Comparison of ENCODE assay signal across 29 cellular contexts in genomic region chr10:114474989-114475388, GRCh38.
DNase-seq lines count a peak whose midpoint lies in the region; ATAC-seq and TF ChIP-seq lines count a peak whose summit lies in the region.
"Had no signal": no experiment of that assay in that cellular context is flagged by ENCODE, and none has a peak within 500 bp of the region (broad histone marks: within the 10 kb centered on the region; RNA-seq: fewer than 3 reads in every experiment).

No MANE protein-coding gene starts in this region.

- ATAC-seq in activated CD4-positive, alpha-beta T cell treated with anti-CD3 and anti-CD28 coated beads for 36 hours = no peak
- ATAC-seq in heart right ventricle = no peak
- no peak for ATAC-seq in Right ventricle myocardium superior (ENCODE audit: poor library complexity)
- ATAC-seq in gastrocnemius medialis = no peak
- ATAC-seq: gastroesophageal sphincter had no signal

- DNase-seq in activated CD4-positive, alpha-beta T cell treated with anti-CD3 and anti-CD28 coated beads for 36 hours = no peak
- DNase-seq in activated CD4-positive, alpha-beta T cell treated with anti-CD3 and anti-CD28 coated beads, Interleukin-2, amount 50 U/mL, for 4 hours = no peak
- DNase-seq in heart right ventricle (no peak), Right ventricle myocardium superior (no peak), gastrocnemius medialis (no peak), NCI-H1048 (lab: John Stamatoyannopoulos, UW) (no peak)
- DNase-seq in activated naive CD8-positive, alpha-beta T cell treated with anti-CD3 and anti-CD28 coated beads for 36 hours = no peak
- no peak for DNase-seq in effector memory CD4-positive, alpha-beta T cell
- DNase-seq: 8988T; activated CD8-positive, alpha-beta memory T cell treated with anti-CD3 and anti-CD28 coated beads, Interleukin-2, amount 50 U/mL, for 48 hours; activated effector memory CD4-positive, alpha-beta T cell treated with Interleukin-2 at 50 U/mL for 16 hours; amniotic stem cell; hippocampal formation; immature natural killer cell; left cardiac atrium; mammary epithelial cell; NCI-H146; NCI-H2107; NCI-H345; NCI-H69; ovary; Peyer's patch; SIG-M5; stomach; uterus had no signal

- peaks cover 0 to 48% (median 1%) of the 10 kb centered on the region in 9 donors for H3K36me3 ChIP-seq in heart right ventricle
- H3K36me3 ChIP-seq in gastrocnemius medialis = no peaks in the 10 kb centered on the region
- peaks cover 8% of the 10 kb centered on the region for H3K36me3 ChIP-seq in effector memory CD4-positive, alpha-beta T cell (ENCODE audit: control insufficient read depth, insufficient read depth, low read length)
- H3K36me3 ChIP-seq: ovary, Peyer's patch, uterus had no signal

- CTCF ChIA-PET in activated CD4-positive, alpha-beta T cell treated with anti-CD3 and anti-CD28 coated beads for 36 hours (lab: Charles Lee) = interaction anchor here (0.9 to 8.1 kb wide), 3 partner anchors 12 to 77 kb away, joined by 3 to 69 read pairs (median 68); no protein-coding TSS in a partner anchor

- no peaks in the 10 kb centered on the region for H3K9me3 Mint-ChIP-seq in activated CD4-positive, alpha-beta T cell treated with anti-CD3 and anti-CD28 coated beads for 36 hours (ENCODE audit: low read depth)
- H3K9me3 Mint-ChIP-seq in activated naive CD8-positive, alpha-beta T cell treated with anti-CD3 and anti-CD28 coated beads for 36 hours = no peaks in the 10 kb centered on the region
- H3K9me3 Mint-ChIP-seq: brain, immature natural killer cell had no signal

- 46 to 71% methylated on average over 5 of the region's 5 CpGs for WGBS in heart right ventricle, 2 donors

- intact Hi-C loops in activated CD4-positive, alpha-beta T cell treated with anti-CD3 and anti-CD28 coated beads for 36 hours (cut with DNase I, micrococcal nuclease) = loop anchor here (5.0 to 10.0 kb wide), 4 partner anchors 152 to 460 kb away; partner anchors contain the start of gene TRUB1 (in 1 of the 2)
- intact Hi-C loops in heart right ventricle (cut with DNase I) (loop anchor here (5.0 to 10.0 kb wide), 13 partner anchors 52 to 657 kb away; partner anchors contain the start of gene FHIP2A (in 3 of the 10)), Right ventricle myocardium superior (cut with DNase I) (loop anchor here (5.0 to 10.0 kb wide), 2 partner anchors 67 to 300 kb away; no protein-coding TSS in a partner anchor), gastrocnemius medialis (cut with DNase I; ENCODE audit: low total_unique reads) (loop anchor here (5.0 to 10.0 kb wide), 3 partner anchors 157 to 650 kb away; no protein-coding TSS in a partner anchor)

- no peaks in the 10 kb centered on the region for H3K27me3 ChIP-seq in heart right ventricle
- H3K27me3 ChIP-seq in gastrocnemius medialis = no peaks in the 10 kb centered on the region
- H3K27me3 ChIP-seq in effector memory CD4-positive, alpha-beta T cell (replicated peaks; ENCODE audit: control insufficient read depth, insufficient read depth, low read length, poor library complexity, severe bottlenecking) = no peaks in the 10 kb centered on the region
- H3K27me3 ChIP-seq: gastroesophageal sphincter, ovary, Peyer's patch, stomach, uterus had no signal

- H3K27ac ChIP-seq in heart right ventricle (peak overlapping the region in 7 of 10 donors; percentile 9 to 63 (median 42)), gastrocnemius medialis (peak overlapping the region; percentile 74 to 80 (median 78))
- H3K27ac ChIP-seq in effector memory CD4-positive, alpha-beta T cell (ENCODE audit: insufficient read depth, low read length, poor library complexity, severe bottlenecking) = no peak overlapping the region
- H3K27ac ChIP-seq: C4-2B, ovary, Peyer's patch, skin epidermis had no signal

- H3K9me3 ChIP-seq in heart right ventricle = no peaks in the 10 kb centered on the region
- no peaks in the 10 kb centered on the region for H3K9me3 ChIP-seq in gastrocnemius medialis
- H3K9me3 ChIP-seq in effector memory CD4-positive, alpha-beta T cell (ENCODE audit: control insufficient read depth, low read length) = no peaks in the 10 kb centered on the region
- H3K9me3 ChIP-seq: gastroesophageal sphincter, ovary, Peyer's patch, stomach, uterus had no signal

- peaks cover 48% of the 10 kb centered on the region for H3K4me1 Mint-ChIP-seq in activated CD4-positive, alpha-beta T cell treated with anti-CD3 and anti-CD28 coated beads for 36 hours
- peaks cover 48% of the 10 kb centered on the region for H3K4me1 Mint-ChIP-seq in activated naive CD8-positive, alpha-beta T cell treated with anti-CD3 and anti-CD28 coated beads for 36 hours

- no peak for TF ChIP-seq POLR2A in gastrocnemius medialis (IDR thresholded peaks at IDR 0.05)

- no peak overlapping the region for H3K4me3 ChIP-seq in heart right ventricle
- no peak overlapping the region for H3K4me3 ChIP-seq in gastrocnemius medialis
- no peak overlapping the region for H3K4me3 ChIP-seq in effector memory CD4-positive, alpha-beta T cell (ENCODE audit: insufficient read depth, low read depth, low read length, poor library complexity, severe bottlenecking)
- H3K4me3 ChIP-seq: gastroesophageal sphincter, ovary, Peyer's patch, skin epidermis, stomach, uterus had no signal

- POLR2A ChIA-PET in activated CD4-positive, alpha-beta T cell treated with anti-CD3 and anti-CD28 coated beads for 36 hours (lab: Charles Lee) = no interaction called here

- H3K36me3 Mint-ChIP-seq in activated CD4-positive, alpha-beta T cell treated with anti-CD3 and anti-CD28 coated beads for 36 hours (ENCODE audit: low read depth) = peaks cover 16% of the 10 kb centered on the region
- peaks cover 17% of the 10 kb centered on the region for H3K36me3 Mint-ChIP-seq in activated naive CD8-positive, alpha-beta T cell treated with anti-CD3 and anti-CD28 coated beads for 36 hours

- TF ChIP-seq CTCF in heart right ventricle (IDR thresholded peaks at IDR 0.05) (no peak), gastrocnemius medialis (IDR thresholded peaks at IDR 0.05 in 4 of 5, conservative IDR thresholded peaks at IDR 0.05 in 1 of 5) (no peak)

- peak overlapping the region; percentile 37 for H3K27ac Mint-ChIP-seq in activated CD4-positive, alpha-beta T cell treated with anti-CD3 and anti-CD28 coated beads for 36 hours
- H3K27ac Mint-ChIP-seq in activated naive CD8-positive, alpha-beta T cell treated with anti-CD3 and anti-CD28 coated beads for 36 hours = peak overlapping the region; percentile 62

- H3K4me1 ChIP-seq in heart right ventricle = peaks cover 0 to 82% (median 28%) of the 10 kb centered on the region in 9 donors
- peaks cover 25 to 62% of the 10 kb centered on the region in 2 donors for H3K4me1 ChIP-seq in gastrocnemius medialis
- H3K4me1 ChIP-seq in effector memory CD4-positive, alpha-beta T cell (ENCODE audit: control insufficient read depth, insufficient read depth, low read length, poor library complexity, severe bottlenecking) = peaks cover 7% of the 10 kb centered on the region

- no peak overlapping the region for H3K4me3 Mint-ChIP-seq in activated CD4-positive, alpha-beta T cell treated with anti-CD3 and anti-CD28 coated beads for 36 hours
- H3K4me3 Mint-ChIP-seq in activated naive CD8-positive, alpha-beta T cell treated with anti-CD3 and anti-CD28 coated beads for 36 hours = no peak overlapping the region
- H3K4me3 Mint-ChIP-seq: brain, immature natural killer cell had no signal

- in situ Hi-C loops in gastrocnemius medialis (cut with MboI; ENCODE audit: low sequenced_read_pairs in 4 of 4) = loop anchor here in 3 of 4 donors (5.0 to 25.0 kb wide), 5 partner anchors 72 to 662 kb away; no protein-coding TSS in a partner anchor

- H3K27me3 Mint-ChIP-seq in activated CD4-positive, alpha-beta T cell treated with anti-CD3 and anti-CD28 coated beads for 36 hours = no peaks in the 10 kb centered on the region
- no peaks in the 10 kb centered on the region for H3K27me3 Mint-ChIP-seq in activated naive CD8-positive, alpha-beta T cell treated with anti-CD3 and anti-CD28 coated beads for 36 hours
